1 cellular context compared by ENCODE assay signal in genomic region chr19:42207767-42208259, GRCh38.
TF ChIP-seq lines count a peak whose summit lies in the region.

No MANE protein-coding gene starts in this region.

TF ChIP-seq in SK-N-SH treated with all-trans-retinoic acid at 6 μM for 48 hours, 23 proteins besides CTCF, POLR2A, EP300 and RAD21 (continued from another document):
- no peak for TF ChIP-seq TSHZ2 (CRISPR knock-in tag; IDR thresholded peaks at IDR 0.05)
